Comparison of ENCODE assay signal across 10 cellular contexts in genomic region chr1:223711173-223711572, GRCh38. TPM values are rescaled to one million over a fixed set of nuclear protein-coding genes. Genes with fewer than 3 reads are reported as not detected.
A peak's percentile ranks its signal among the peaks of the same experiment; 100 is the strongest.
DNase-seq lines count a peak whose midpoint lies in the region; ATAC-seq and TF ChIP-seq lines count a peak whose summit lies in the region.
"Had no signal": no experiment of that assay in that cellular context is flagged by ENCODE, and none has a peak within 500 bp of the region (broad histone marks: within the 10 kb centered on the region; RNA-seq: fewer than 3 reads in every experiment).

No MANE protein-coding gene starts in this region.

- TF ChIP-seq CTCF in HEK293 (tag by site-specific recombination; IDR thresholded peaks at IDR 0.05), result no peak
- TF ChIP-seq CTCF in brain (conservative IDR thresholded peaks at IDR 0.05), result no peak

- peaks cover 4% of the 10 kb centered on the region for H3K79me1 ChIP-seq in mesenchymal stem cell (replicated peaks; ENCODE audit: low read length, poor library complexity, severe bottlenecking)

- POLR2A ChIA-PET in HEK293 (lab: Yijun Ruan, JAX), result no interaction called here

- 100% methylated on average over 1 of the region's 1 CpG for WGBS in mesenchymal stem cell

- no peak overlapping the region for H2AFZ ChIP-seq in mesenchymal stem cell (ENCODE audit: low read depth, low read length)

- H3K27me3 Mint-ChIP-seq in brain, result peaks cover 12% of the 10 kb centered on the region

- peak overlapping the region; percentile 22 to 89 (median 64) for H3K27ac Mint-ChIP-seq in brain
- H3K27ac Mint-ChIP-seq: activated T-helper 2 cell treated with anti-CD3 and anti-CD28 coated beads, Interferon-gamma antibody, Interleukin-2, Interleukin-4, amounts not matched to agents 10 μg/mL and 5 μg/mL and 100 μg/mL, durations not matched to agents 14 hours and 24 hours and 36 hours had no signal

- peak overlapping the region; percentile 34 for H2BK15ac ChIP-seq in mesenchymal stem cell (ENCODE audit: low read depth, poor library complexity, severe bottlenecking)

- no peaks in the 10 kb centered on the region for H3K9me3 Mint-ChIP-seq in brain
- H3K9me3 Mint-ChIP-seq: activated T-helper 2 cell treated with anti-CD3 and anti-CD28 coated beads, Interferon-gamma antibody, Interleukin-2, Interleukin-4, amounts not matched to agents 10 μg/mL and 5 μg/mL and 100 μg/mL, durations not matched to agents 14 hours and 24 hours and 36 hours had no signal

- no peak overlapping the region for H3K14ac ChIP-seq in mesenchymal stem cell (ENCODE audit: low read length in 2 of 2)

- no peaks in the 10 kb centered on the region for H3K27me3 ChIP-seq in mesenchymal stem cell (ENCODE audit: control insufficient read depth in 1 of 2, insufficient read depth in 1 of 2, low read length in 2 of 2)

- peaks cover 77% of the 10 kb centered on the region for H3K4me1 Mint-ChIP-seq in brain

- CTCF ChIA-PET in HEK293 (lab: Yijun Ruan, JAX), result interaction anchor here (0.5 to 3.2 kb wide), 12 partner anchors 9 to 403 kb away, joined by 3 to 19 read pairs (median 4); no protein-coding TSS in a partner anchor

- no peak overlapping the region for H2BK120ac ChIP-seq in mesenchymal stem cell (ENCODE audit: low read depth, low read length)

- H2BK5ac ChIP-seq in mesenchymal stem cell (ENCODE audit: low read depth, low read length, poor library complexity, severe bottlenecking), result no peak overlapping the region

- no peak overlapping the region for H3K4me2 ChIP-seq in mesenchymal stem cell (ENCODE audit: low read length, poor library complexity, severe bottlenecking)

- H3K18ac ChIP-seq in mesenchymal stem cell (ENCODE audit: low read depth in 1 of 2, low read length in 2 of 2), result no peak overlapping the region

- H3K36me3 ChIP-seq in HEK293 (ENCODE audit: control insufficient read depth in 2 of 2, insufficient read depth in 1 of 2, low read length in 2 of 2) (no peaks in the 10 kb centered on the region), mesenchymal stem cell (ENCODE audit: control insufficient read depth in 1 of 2, insufficient read depth in 2 of 2, low read depth in 1 of 2, low read length in 2 of 2) (peaks cover under 1 to 18% of the 10 kb centered on the region in 2 experiments)

- no peak overlapping the region for H3K23ac ChIP-seq in mesenchymal stem cell (ENCODE audit: low read length in 2 of 2)

- DNase-seq in COR-L47 (lab: John Stamatoyannopoulos, UW), result peak; percentile 22
- no peak for DNase-seq in mesenchymal stem cell
- DNase-seq in stimulated activated naive CD4-positive, alpha-beta T cell treated with Interleukin-2 at 50 U/mL for 16 hours (lab: John Stamatoyannopoulos, UW), result no peak
- DNase-seq: NCI-H510A treated with DMSO at 0.1 percent for 48 hours, right cardiac atrium had no signal

- ATAC-seq in GM18502 (IDR thresholded peaks at IDR 0.05; ENCODE audit: poor library complexity, unreplicated experiment) (no peak), HG02642 (IDR thresholded peaks at IDR 0.05; ENCODE audit: poor library complexity, unreplicated experiment) (no peak)
- ATAC-seq: right cardiac atrium had no signal

- H3K4me1 ChIP-seq in HEK293 (ENCODE audit: control insufficient read depth, insufficient read depth, low read length) (peaks cover 58% of the 10 kb centered on the region), mesenchymal stem cell (ENCODE audit: control insufficient read depth, insufficient read depth, low read depth, low read length) (peaks cover 30% of the 10 kb centered on the region)

- H3K36me3 Mint-ChIP-seq in brain, result peaks cover 7% of the 10 kb centered on the region

- peak overlapping the region; percentile 99 for H3K9ac ChIP-seq in mesenchymal stem cell (ENCODE audit: low read length)

- H3K4me3 ChIP-seq in HEK293 (ENCODE audit: low read depth, low read length) (no peak overlapping the region), mesenchymal stem cell (ENCODE audit: insufficient read depth in 1 of 2, low read depth in 1 of 2, low read length in 2 of 2) (no peak overlapping the region)

- H3K4me3 Mint-ChIP-seq in brain, result peak overlapping the region; percentile 67 to 77 (median 71)

- peak overlapping the region; percentile 81 for H2AK5ac ChIP-seq in mesenchymal stem cell (ENCODE audit: low read length, severe bottlenecking)

- H3K4ac ChIP-seq in mesenchymal stem cell (ENCODE audit: low read depth in 1 of 2, low read length in 2 of 2), result no peak overlapping the region

- H2BK12ac ChIP-seq in mesenchymal stem cell (ENCODE audit: low read length in 2 of 2), result peak overlapping the region; percentile 15 to 30

- H3K9me3 ChIP-seq in HEK293 (ENCODE audit: control insufficient read depth, insufficient read depth, low read depth, low read length) (no peaks in the 10 kb centered on the region), mesenchymal stem cell (ENCODE audit: control insufficient read depth, low read length) (no peaks in the 10 kb centered on the region)

- peak overlapping the region; percentile 52 for H3K27ac ChIP-seq in HEK293 (ENCODE audit: extremely low read depth, low read depth, low read length)
- H3K27ac ChIP-seq in mesenchymal stem cell (ENCODE audit: low read length, poor library complexity, severe bottlenecking), result no peak overlapping the region

- no peak overlapping the region for H4K91ac ChIP-seq in mesenchymal stem cell (ENCODE audit: low read length)

- H4K8ac ChIP-seq in mesenchymal stem cell (ENCODE audit: low read length), result no peak overlapping the region

TF ChIP-seq in HEK293, 187 proteins besides CTCF, POLR2A, EP300 and RAD21:
- TF ChIP-seq ZNF600 (tag by site-specific recombination; IDR thresholded peaks at IDR 0.05) (peak; percentile 97), KLF17 (tag by site-specific recombination; IDR thresholded peaks at IDR 0.05) (0 out of 2 replicates have a peak, but pooled peaks have one; percentile 11), ZNF513 (tag by site-specific recombination; IDR thresholded peaks at IDR 0.05) (0 out of 2 replicates have a peak, but pooled peaks have one; percentile 45), EGR2 (tag by site-specific recombination; IDR thresholded peaks at IDR 0.05; ENCODE audit: low read depth) (no peak), BCL11A (tag by site-specific recombination; IDR thresholded peaks at IDR 0.05; ENCODE audit: low read depth) (no peak; the same call in 1 of the 2 replicates), ZNF704 (tag by site-specific recombination; IDR thresholded peaks at IDR 0.05) (no peak), IKZF3 (tag by site-specific recombination; IDR thresholded peaks at IDR 0.05) (0 out of 2 replicates have a peak, but pooled peaks have one; percentile 39), ZNF561 (tag by site-specific recombination; IDR thresholded peaks at IDR 0.05; ENCODE audit: borderline replicate concordance) (0 out of 2 replicates have a peak, but pooled peaks have one; percentile 25), ZNF18 (tag by site-specific recombination; IDR thresholded peaks at IDR 0.05) (peak; percentile 85), OSR2 (tag by site-specific recombination; IDR thresholded peaks at IDR 0.05) (peak; percentile 75), GLIS1 (tag by site-specific recombination; IDR thresholded peaks at IDR 0.05) (peak; percentile 36), ZNF548 (tag by site-specific recombination; IDR thresholded peaks at IDR 0.05) (no peak)

RNA-seq across cellular contexts. Expression of gene CAPN2, which starts 1.2 kb away (rescaled TPM):
- polyA plus RNA-seq in brain (ENCODE audit: insufficient read depth, low read depth, low replicate concordance), result 69.0 TPM
- polyA plus RNA-seq in mesenchymal stem cell (2013, experiment 1 of 2), result 247 TPM
- 249 TPM for polyA plus RNA-seq in mesenchymal stem cell (2013, experiment 2 of 2)

RNA-seq across cellular contexts. Expression of gene CAPN8, which starts 45.7 kb away (rescaled TPM):
- 0.61 TPM for polyA plus RNA-seq in brain (ENCODE audit: insufficient read depth, low read depth, low replicate concordance)
- polyA plus RNA-seq in mesenchymal stem cell (2013, experiment 1 of 2), result not detected
- polyA plus RNA-seq in mesenchymal stem cell (2013, experiment 2 of 2), result 0.08 TPM
